14 cellular contexts compared by ENCODE assay signal in genomic region chr3:66390013-66390412, GRCh38.
A peak's percentile ranks its signal among the peaks of the same experiment; 100 is the strongest.
DNase-seq lines count a peak whose midpoint lies in the region; ATAC-seq, FAIRE-seq and TF ChIP-seq lines count a peak whose summit lies in the region.
"Had no signal": no experiment of that assay in that cellular context is flagged by ENCODE, and none has a peak within 500 bp of the region (broad histone marks: within the 10 kb centered on the region; RNA-seq: fewer than 3 reads in every experiment).

No MANE protein-coding gene starts in this region.

- no peak overlapping the region for H3K4me3 ChIP-seq in esophagus squamous epithelium
- H3K4me3 ChIP-seq in testis, result no peak overlapping the region
- H3K4me3 ChIP-seq: sigmoid colon had no signal

- H3K27me3 ChIP-seq in esophagus squamous epithelium (no peaks in the 10 kb centered on the region), testis (no peaks in the 10 kb centered on the region)
- H3K27me3 ChIP-seq: sigmoid colon had no signal

- H3K4me1 ChIP-seq in esophagus squamous epithelium (peaks cover 0 to 19% (median 0%) of the 10 kb centered on the region in 3 donors), testis (peaks cover 26% of the 10 kb centered on the region)

- ATAC-seq in GM18520 (IDR thresholded peaks at IDR 0.05; ENCODE audit: unreplicated experiment) (peak; percentile 22), GM21619 (IDR thresholded peaks at IDR 0.05; ENCODE audit: unreplicated experiment) (peak; percentile 11), HG03521 (IDR thresholded peaks at IDR 0.05; ENCODE audit: unreplicated experiment) (peak; percentile 26)

- DNase-seq in frontal cortex (ENCODE audit: low spot score in 2 of 2) (no peak), esophagus squamous epithelium (lab: John Stamatoyannopoulos, UW) (no peak), testis (no peak)
- no peak for DNase-seq in stimulated activated CD4-positive, alpha-beta T cell treated with anti-CD3 and anti-CD28 coated beads, Interleukin-4, amount 100 ng/mL, for 24 hours
- DNase-seq: activated CD4-positive, alpha-beta T cell treated with anti-CD3 and anti-CD28 coated beads for 4 hours; COR-L47; glutamatergic neuron; NCI-H1694; NCI-H774; sigmoid colon; substantia nigra had no signal

- H3K9me3 ChIP-seq in esophagus squamous epithelium (peaks cover 0 to 3% (median 0%) of the 10 kb centered on the region in 3 donors), testis (no peaks in the 10 kb centered on the region)
- H3K9me3 ChIP-seq: sigmoid colon had no signal

- H3K27ac ChIP-seq in esophagus squamous epithelium (no peak overlapping the region), testis (no peak overlapping the region)
- H3K27ac ChIP-seq: sigmoid colon had no signal

- TF ChIP-seq CTCF in esophagus squamous epithelium (IDR thresholded peaks at IDR 0.05) (no peak), testis (IDR thresholded peaks at IDR 0.05) (no peak)

- intact Hi-C loops in esophagus squamous epithelium (cut with DNase I), result no loop called here
- intact Hi-C loops in testis (cut with DNase I; ENCODE audit: low total_unique reads), result no loop called here

- FAIRE-seq in frontal cortex (lab: Jason Lieb, UNC), result peak; percentile 31

- TF ChIP-seq POLR2A in esophagus squamous epithelium (IDR thresholded peaks at IDR 0.05), result no peak
- TF ChIP-seq POLR2A in testis (IDR thresholded peaks at IDR 0.05), result no peak

- H3K36me3 ChIP-seq in esophagus squamous epithelium (peaks cover 0 to 74% (median 8%) of the 10 kb centered on the region in 3 donors), testis (ENCODE audit: low read depth, missing control alignments) (no peaks in the 10 kb centered on the region)
